In the genomic region with DNA sequence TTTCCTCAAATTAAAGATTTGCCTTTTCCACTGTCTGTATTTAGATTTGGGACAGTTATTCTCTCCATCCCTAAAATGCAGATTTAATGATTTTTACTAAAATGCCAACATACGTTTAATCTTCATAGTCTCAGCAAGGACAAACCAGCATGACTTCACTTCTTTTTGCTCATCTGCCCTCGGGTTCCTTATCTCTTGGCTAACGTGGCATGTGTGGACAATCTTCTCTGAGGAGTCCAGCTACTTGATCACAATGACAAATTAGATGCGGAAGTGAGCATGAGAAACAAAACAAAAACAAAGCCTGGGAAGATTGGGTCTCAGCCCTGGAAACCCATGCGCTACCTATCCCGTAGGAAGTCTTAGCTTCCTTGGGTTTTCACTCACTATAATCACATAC, we compare ENCODE assay signal across 7 cellular contexts. TPM values are rescaled to one million over a fixed set of nuclear protein-coding genes. Genes with fewer than 3 reads are reported as not detected.
"Had no signal": no experiment of that assay in that cellular context is flagged by ENCODE, and none has a peak within 500 bp of the region (broad histone marks: within the 10 kb centered on the region; RNA-seq: fewer than 3 reads in every experiment).

No MANE protein-coding gene starts in this region.

- H3K9me3 ChIP-seq: HAP-1 had no signal

- H3K27ac ChIP-seq: HL-60 had no signal

- DNase-seq: GOT3, H7, HFFc6 had no signal

- H3K4me3 ChIP-seq: HAP-1 had no signal

RNA-seq across cellular contexts. Expression of a gene that starts 1.0 kb away (rescaled TPM):
- total RNA-seq: H4, H7, HFFc6 had no signal
- polyA plus RNA-seq: IgD-negative memory B cell had no signal
